ENCODE assay signal across 11 cellular contexts in genomic region chr19:3955276-3955675, GRCh38. TPM values are rescaled to one million over a fixed set of nuclear protein-coding genes. Genes with fewer than 3 reads are reported as not detected.
DNase-seq lines count a peak whose midpoint lies in the region; ATAC-seq and TF ChIP-seq lines count a peak whose summit lies in the region.
"Not testable (repeated sequence)": the region's sequence is repeated elsewhere in the genome, so short reads cannot be mapped to it uniquely, and the experiment has no call there.
"Had no signal": no experiment of that assay in that cellular context is flagged by ENCODE, and none has a peak within 500 bp of the region (broad histone marks: within the 10 kb centered on the region; RNA-seq: fewer than 3 reads in every experiment).

No MANE protein-coding gene starts in this region.

- not testable (repeated sequence) for TF ChIP-seq CTCF in coronary artery (IDR thresholded peaks at IDR 0.05); heart left ventricle (IDR thresholded peaks at IDR 0.05); nephron progenitor cell (IDR thresholded peaks at IDR 0.05); gastrocnemius medialis (IDR thresholded peaks at IDR 0.05 in 4 of 5, conservative IDR thresholded peaks at IDR 0.05 in 1 of 5)

- in situ Hi-C loops in gastrocnemius medialis (cut with MboI; ENCODE audit: low sequenced_read_pairs in 4 of 4): not testable (repeated sequence)

- H3K27me3 ChIP-seq in heart left ventricle, gastrocnemius medialis: not testable (repeated sequence)

- not testable (repeated sequence) for DNase-seq in T-helper 17 cell; coronary artery (ENCODE audit: low spot score); heart left ventricle; nephron progenitor cell; gastrocnemius medialis

- TF ChIP-seq POLR2A in heart left ventricle (IDR thresholded peaks at IDR 0.05); gastrocnemius medialis (IDR thresholded peaks at IDR 0.05): not testable (repeated sequence)

- H3K4me1 ChIP-seq in heart left ventricle (peaks cover 0 to 46% (median 18%) of the 10 kb centered on the region in 12 donors), gastrocnemius medialis (peaks cover 30 to 37% of the 10 kb centered on the region in 2 donors)

- H3K27ac Mint-ChIP-seq in T-helper 17 cell (peak overlapping the region; percentile 34), nephron progenitor cell (peak overlapping the region; percentile 66)

- not testable (repeated sequence) for H3K4me3 ChIP-seq in coronary artery, heart left ventricle, gastrocnemius medialis

- 82 to 88% (median 86%) methylated on average over 13 of the region's 13 CpGs for WGBS in heart left ventricle, 4 donors

- H3K36me3 Mint-ChIP-seq in T-helper 17 cell (ENCODE audit: low read depth); nephron progenitor cell (ENCODE audit: low read depth): not testable (repeated sequence)

- H3K27ac ChIP-seq in coronary artery (peak overlapping the region; percentile 9 to 27), heart left ventricle (peak overlapping the region in 7 of 12 donors; percentile 3 to 98 (median 92)), gastrocnemius medialis (peak overlapping the region; percentile 98 to 99 (median 99))

- peaks cover 10% of the 10 kb centered on the region for H3K4me1 Mint-ChIP-seq in T-helper 17 cell
- peaks cover 17% of the 10 kb centered on the region for H3K4me1 Mint-ChIP-seq in nephron progenitor cell

- not testable (repeated sequence) for ATAC-seq in T-helper 17 cell, heart left ventricle, gastrocnemius medialis

- intact Hi-C loops in heart left ventricle (cut with DNase I): not testable (repeated sequence)
- intact Hi-C loops in gastrocnemius medialis (cut with DNase I; ENCODE audit: low total_unique reads): loop anchor here (2.0 to 10.0 kb wide), 3 partner anchors 14 to 560 kb away; partner anchors contain the start of gene PLIN4

- not testable (repeated sequence) for H3K9me3 ChIP-seq in T-helper 17 cell (ENCODE audit: control insufficient read depth, low read length, poor library complexity, severe bottlenecking); heart left ventricle; gastrocnemius medialis

- H3K4me3 Mint-ChIP-seq in T-helper 17 cell, nephron progenitor cell: not testable (repeated sequence)

- H3K36me3 ChIP-seq in heart left ventricle (peaks cover 6 to 50% (median 46%) of the 10 kb centered on the region in 9 donors), gastrocnemius medialis (peaks cover 0 to 35% of the 10 kb centered on the region in 2 donors)

- peaks cover 12% of the 10 kb centered on the region for H3K27me3 Mint-ChIP-seq in T-helper 17 cell
- H3K27me3 Mint-ChIP-seq in nephron progenitor cell (ENCODE audit: low read depth, poor library complexity): not testable (repeated sequence)

- H3K9me3 Mint-ChIP-seq in nephron progenitor cell: not testable (repeated sequence)

RNA-seq across cellular contexts. Expression of gene DAPK3, which starts 15.6 kb away (rescaled TPM):
- 10 to 100 TPM; 28.7 to 31.3 TPM for total RNA-seq in T-helper 17 cell
- 100 to 1,000 TPM in 4 of 9 donors, 10 to 100 TPM in 5; 70.6 to 200 (median 97.4) TPM for total RNA-seq in heart left ventricle
- polyA plus RNA-seq in heart left ventricle: 100 to 1,000 TPM; 160 to 252 TPM
- total RNA-seq in gastrocnemius medialis: 100 to 1,000 TPM in 3 of 4 donors, 10 to 100 TPM in 1; 61.3 to 135 (median 115) TPM

RNA-seq across cellular contexts. Expression of gene NMRK2, which starts 22.4 kb away (rescaled TPM):
- total RNA-seq in T-helper 17 cell (not detected), heart left ventricle (1,000 to 10,000 TPM in 3 of 9 donors, 100 to 1,000 TPM in 6; 347 to 2,001 (median 606) TPM), gastrocnemius medialis (100 to 1,000 TPM in 2 of 4 donors, 10 to 100 TPM in 2; 46.3 to 168 (median 106) TPM)
- 1,000 to 10,000 TPM in 1 of 2 donors, 100 to 1,000 TPM in 1; 649 to 1,244 TPM for polyA plus RNA-seq in heart left ventricle
- total RNA-seq: A673; CD8-positive, alpha-beta T cell; GM23248; HT-29 had no signal
- polyA plus RNA-seq: BJ, CD14-positive monocyte, GM23248 had no signal

RNA-seq across cellular contexts. Expression of gene EEF2, which starts 30.0 kb away (rescaled TPM):
- total RNA-seq in T-helper 17 cell (1,000 to 10,000 TPM; 2,788 to 2,859 TPM), heart left ventricle (1,000 to 10,000 TPM; 1,373 to 2,686 (median 2,215) TPM), gastrocnemius medialis (1,000 to 10,000 TPM; 1,701 to 2,714 (median 2,440) TPM)
- 1,000 to 10,000 TPM in 1 of 2 donors, 100 to 1,000 TPM in 1; 846 to 1,944 TPM for polyA plus RNA-seq in heart left ventricle

RNA-seq across cellular contexts. Expression of gene PIAS4, which starts 52.3 kb away (rescaled TPM):
- total RNA-seq in T-helper 17 cell: 10 to 100 TPM; 20.8 to 22.7 TPM
- 10 to 100 TPM; 12.5 to 19.1 (median 15.3) TPM for total RNA-seq in heart left ventricle
- 10 to 100 TPM; 12.3 to 15.4 TPM for polyA plus RNA-seq in heart left ventricle
- 10 to 100 TPM; 15.5 to 20.0 (median 17.5) TPM for total RNA-seq in gastrocnemius medialis

Comparison
In these comparisons a context has a peak if more than half of its experiments do, and no peak if none do; other contexts are left out.
1. H3K27ac ChIP-seq: peak in every context shown above with its lines; median percentile 99 in gastrocnemius medialis; 92 in heart left ventricle; 18 in coronary artery.
2. RNA of gene NMRK2, which starts 22.4 kb away (total RNA-seq): 347 to 2,001 TPM in heart left ventricle and 46.3 to 168 TPM in gastrocnemius medialis; not detected in T-helper 17 cell; every median in the first group is over 10 times any median in the second.